ENCODE assay signal across 8 cellular contexts in the genomic region with DNA sequence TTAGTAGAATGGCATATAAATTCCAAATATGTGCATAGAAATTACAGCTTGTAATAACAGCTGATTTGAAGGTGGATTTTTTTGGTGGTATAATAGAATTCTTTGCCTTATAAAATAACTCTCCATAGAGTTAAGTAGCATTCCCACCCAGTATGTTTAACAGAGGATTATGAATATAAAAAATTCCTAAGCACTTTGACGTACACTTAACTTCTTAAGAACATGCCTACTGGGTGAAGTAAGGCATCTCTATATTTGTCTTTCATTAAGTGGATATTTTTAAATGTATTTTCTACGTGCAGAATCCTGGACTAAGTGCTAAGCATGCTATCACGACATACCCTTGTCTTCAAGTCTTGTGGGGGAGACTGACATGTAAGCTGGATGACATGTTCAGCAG.
"Had no signal": no experiment of that assay in that cellular context is flagged by ENCODE, and none has a peak within 500 bp of the region (broad histone marks: within the 10 kb centered on the region; RNA-seq: fewer than 3 reads in every experiment).

No MANE protein-coding gene starts in this region.

- H3K36me3 ChIP-seq: HAP-1 had no signal

- H3K9me3 ChIP-seq: HAP-1 had no signal

- H3K4me3 ChIP-seq: HAP-1 had no signal

- H3K4me1 ChIP-seq: HAP-1 had no signal

- DNase-seq: GOT3, H7, HFFc6, KBM-7 had no signal

- ATAC-seq: HCT116, HepG2 had no signal

- H3K27ac ChIP-seq: HL-60 had no signal
